In the genomic region with DNA sequence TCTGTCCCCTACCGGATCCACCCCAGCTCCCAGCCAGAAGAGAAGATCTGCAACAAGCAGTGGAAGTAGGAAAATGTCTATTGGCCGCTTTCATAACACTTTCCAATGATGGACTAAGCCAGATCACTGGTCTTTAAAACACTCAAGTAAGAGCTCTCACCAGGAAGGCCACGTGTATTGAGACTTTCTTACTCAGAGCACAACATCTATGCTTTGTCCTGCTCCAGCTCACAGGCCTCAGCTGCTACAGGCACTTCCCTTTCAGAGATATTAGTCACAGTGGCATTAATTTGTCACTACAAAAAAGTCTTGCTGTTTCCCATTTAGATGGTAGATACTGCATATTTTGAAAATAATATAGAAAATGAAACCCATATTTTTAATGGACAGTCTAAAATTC, we compare ENCODE assay signal across 9 cellular contexts.
DNase-seq lines count a peak whose midpoint lies in the region; ATAC-seq, FAIRE-seq and TF ChIP-seq lines count a peak whose summit lies in the region.
"Had no signal": no experiment of that assay in that cellular context is flagged by ENCODE, and none has a peak within 500 bp of the region (broad histone marks: within the 10 kb centered on the region; RNA-seq: fewer than 3 reads in every experiment).

No MANE protein-coding gene starts in this region.

- in situ Hi-C loops in KBM-7 (cut with MboI; ENCODE audit: low pct_unique_long_range_greater_than_20kb, low sequenced_read_pairs) = loop anchor here (25.0 kb wide), 1 partner anchor 425 kb away; the partner anchor contains the start of gene SOX21

- DNase-seq in AG20443 (ENCODE audit: low spot score) (peak; percentile 22), GM19239 (ENCODE audit: insufficient read length, low spot score) (peak; percentile 5), astrocyte of the hippocampus (ENCODE audit: low read depth, low spot score) (peak; percentile 25), KBM-7 (no peak), coronary artery (ENCODE audit: low spot score) (no peak), tibial artery (no peak)
- no peak for DNase-seq in stimulated activated CD4-positive, alpha-beta T cell treated with anti-CD3 and anti-CD28 coated beads, Interleukin-4, amount 100 ng/mL, for 4 hours
- DNase-seq: CD8-positive, alpha-beta T cell had no signal

- H3K4me3 ChIP-seq in coronary artery (no peak overlapping the region), tibial artery (no peak overlapping the region)

- ATAC-seq in HG03066 (IDR thresholded peaks at IDR 0.05; ENCODE audit: low read depth, unreplicated experiment) = peak; percentile 58
- ATAC-seq: CD8-positive, alpha-beta T cell had no signal

- TF ChIP-seq CTCF in coronary artery (IDR thresholded peaks at IDR 0.05) = no peak
- no peak for TF ChIP-seq CTCF in tibial artery (IDR thresholded peaks at IDR 0.05)

- intact Hi-C loops in tibial artery (cut with DNase I; ENCODE audit: low total_unique reads) = no loop called here

- no peaks in the 10 kb centered on the region for H3K4me1 ChIP-seq in tibial artery

- FAIRE-seq in GM19239 (lab: Jason Lieb, UNC) = no peak

- H3K27ac ChIP-seq in coronary artery (no peak overlapping the region), tibial artery (no peak overlapping the region)

- H3K27me3 ChIP-seq in tibial artery = no peaks in the 10 kb centered on the region

- H3K36me3 ChIP-seq in tibial artery = peaks cover 0 to 2% (median 0%) of the 10 kb centered on the region in 3 donors

- no peaks in the 10 kb centered on the region for H3K9me3 ChIP-seq in tibial artery

Comparison
In these comparisons a context has a peak if more than half of its experiments do, and no peak if none do; other contexts are left out.
1. DNase-seq: peak in AG20443 (single experiment), GM19239 (single experiment) and astrocyte of the hippocampus (single experiment); none in KBM-7 (single experiment), coronary artery (single experiment), tibial artery (0 of 2) and stimulated activated CD4-positive, alpha-beta T cell treated with anti-CD3 and anti-CD28 coated beads, Interleukin-4, amount 100 ng/mL, for 4 hours (0 of 2).